Comparison of ENCODE assay signal across 8 cellular contexts in the genomic region with DNA sequence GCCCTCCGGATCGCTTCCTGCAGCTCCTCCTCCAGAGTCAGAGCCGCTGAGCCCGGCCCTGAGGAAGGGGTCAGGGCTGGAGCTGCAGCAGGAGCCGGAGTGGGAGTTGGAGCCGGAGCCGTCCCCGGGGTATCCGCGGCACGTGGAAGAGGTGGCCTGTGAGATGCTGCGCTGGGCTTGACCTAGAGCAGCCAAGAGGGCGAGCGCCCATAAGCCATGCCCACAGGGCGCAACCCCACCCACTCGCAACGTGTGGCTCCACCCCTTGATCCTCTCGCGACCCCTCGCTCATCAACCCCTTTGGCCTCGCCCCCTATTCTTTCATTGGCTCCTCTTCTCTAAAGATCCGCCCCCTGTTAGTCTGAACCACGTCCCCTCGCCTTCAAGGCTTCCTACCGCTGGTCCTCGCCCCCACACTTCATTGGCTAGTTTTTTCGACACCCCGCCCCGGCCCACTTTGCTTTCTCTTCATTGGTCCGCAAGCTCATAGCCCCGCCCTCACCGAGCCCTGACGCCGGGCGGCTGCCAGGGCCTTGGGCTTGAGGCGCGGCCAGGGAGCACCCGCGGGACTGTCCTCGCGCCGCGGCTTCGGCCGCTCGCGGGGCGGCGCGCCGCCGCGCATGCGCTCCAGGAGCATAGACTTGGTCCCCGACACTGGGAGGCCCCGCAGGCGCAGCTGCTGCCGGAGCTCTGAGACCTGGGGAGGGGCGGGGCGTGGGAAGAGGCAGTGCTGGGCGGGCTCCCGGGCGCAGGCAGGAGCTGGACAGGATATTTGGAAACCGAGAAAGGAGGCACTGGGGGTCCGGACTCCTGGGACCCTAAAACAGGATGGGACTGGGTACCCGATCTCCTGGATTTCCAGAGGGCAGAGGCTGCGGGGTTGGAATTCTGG.
DNase-seq lines count a peak whose midpoint lies in the region; ATAC-seq lines count a peak whose summit lies in the region.

No MANE protein-coding gene starts in this region.

- H3K36me3 ChIP-seq in iPS-15b (ENCODE audit: control insufficient read depth, insufficient read depth, low read length) = no peaks in the 10 kb centered on the region

- ATAC-seq in GM18520 (IDR thresholded peaks at IDR 0.05; ENCODE audit: unreplicated experiment) (peak; percentile 86), HG03060 (IDR thresholded peaks at IDR 0.05; ENCODE audit: low read depth, unreplicated experiment) (peak; percentile 84)

- no peaks in the 10 kb centered on the region for H3K27me3 ChIP-seq in iPS-15b (ENCODE audit: control insufficient read depth, insufficient read depth, low read length)

- H3K9ac ChIP-seq in iPS-15b (ENCODE audit: low read depth, low read length) = peak overlapping the region; percentile 47

- H3K4me1 ChIP-seq in iPS-15b (ENCODE audit: control insufficient read depth, insufficient read depth, low read length) = peaks cover 11% of the 10 kb centered on the region

- H3K4me3 ChIP-seq in iPS-15b (ENCODE audit: low read depth, low read length) (peak overlapping the region; percentile 93), skeletal muscle cell (ENCODE audit: low read depth, low read length) (peak overlapping the region; percentile 83)

- DNase-seq in 8988T = peak; percentile 97
- peak; percentile 98 for DNase-seq in NCI-H2107 treated with DMSO at 0.1 percent for 48 hours (lab: John Stamatoyannopoulos, UW; ENCODE audit: unreplicated experiment)
- peak; percentile 100 for DNase-seq in UCSD-AML1 (lab: John Stamatoyannopoulos, UW; ENCODE audit: unreplicated experiment)
- peak; percentile 99 for DNase-seq in brain pericyte (ENCODE audit: low read depth, low spot score)
- peak; percentile 98 for DNase-seq in skeletal muscle cell (ENCODE audit: low read depth)

- no peaks in the 10 kb centered on the region for H3K9me3 ChIP-seq in iPS-15b (ENCODE audit: control insufficient read depth, insufficient read depth, low read length)

Comparison
In these comparisons a context has a peak if more than half of its experiments do, and no peak if none do; other contexts are left out.
1. Peak in every context shown above with its lines: DNase-seq, ATAC-seq and H3K4me3 ChIP-seq.